Comparison of ENCODE assay signal across 8 cellular contexts in the genomic region with DNA sequence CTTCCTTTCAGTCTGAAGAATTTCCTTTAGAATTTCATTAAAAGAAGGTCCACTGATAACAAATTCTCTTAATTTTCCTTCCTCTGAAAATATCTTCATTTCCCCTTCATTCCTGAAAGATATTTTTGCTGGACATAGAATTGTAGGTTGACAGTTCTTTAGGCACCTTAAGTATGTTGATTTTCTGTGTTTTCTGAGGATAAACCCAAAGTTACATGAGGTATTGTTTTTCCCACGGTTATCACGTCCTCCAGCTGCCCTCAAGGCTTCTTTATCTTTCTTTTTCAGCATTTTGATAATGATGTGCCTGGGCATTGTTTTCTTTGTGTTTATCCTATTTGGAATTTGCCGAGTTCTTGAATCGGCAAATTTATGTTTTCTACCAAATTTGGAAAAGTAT.
"Had no signal": no experiment of that assay in that cellular context is flagged by ENCODE, and none has a peak within 500 bp of the region (broad histone marks: within the 10 kb centered on the region; RNA-seq: fewer than 3 reads in every experiment).

No MANE protein-coding gene starts in this region.

- H3K4me1 ChIP-seq: HAP-1 had no signal

- H3K4me3 ChIP-seq: GM23248, HAP-1 had no signal

- H2AFZ ChIP-seq: GM23248 had no signal

- DNase-seq: GM23248, GOT3, H7, IMR-90, KBM-7 had no signal

- ATAC-seq: HCT116 had no signal

- H3K9me3 ChIP-seq: HAP-1 had no signal

- H3K9ac ChIP-seq: GM23248 had no signal

- H3K27ac ChIP-seq: GM23248, HL-60 had no signal

- H3K36me3 ChIP-seq: HAP-1 had no signal
